1 cellular context compared by ENCODE assay signal in the genomic region with DNA sequence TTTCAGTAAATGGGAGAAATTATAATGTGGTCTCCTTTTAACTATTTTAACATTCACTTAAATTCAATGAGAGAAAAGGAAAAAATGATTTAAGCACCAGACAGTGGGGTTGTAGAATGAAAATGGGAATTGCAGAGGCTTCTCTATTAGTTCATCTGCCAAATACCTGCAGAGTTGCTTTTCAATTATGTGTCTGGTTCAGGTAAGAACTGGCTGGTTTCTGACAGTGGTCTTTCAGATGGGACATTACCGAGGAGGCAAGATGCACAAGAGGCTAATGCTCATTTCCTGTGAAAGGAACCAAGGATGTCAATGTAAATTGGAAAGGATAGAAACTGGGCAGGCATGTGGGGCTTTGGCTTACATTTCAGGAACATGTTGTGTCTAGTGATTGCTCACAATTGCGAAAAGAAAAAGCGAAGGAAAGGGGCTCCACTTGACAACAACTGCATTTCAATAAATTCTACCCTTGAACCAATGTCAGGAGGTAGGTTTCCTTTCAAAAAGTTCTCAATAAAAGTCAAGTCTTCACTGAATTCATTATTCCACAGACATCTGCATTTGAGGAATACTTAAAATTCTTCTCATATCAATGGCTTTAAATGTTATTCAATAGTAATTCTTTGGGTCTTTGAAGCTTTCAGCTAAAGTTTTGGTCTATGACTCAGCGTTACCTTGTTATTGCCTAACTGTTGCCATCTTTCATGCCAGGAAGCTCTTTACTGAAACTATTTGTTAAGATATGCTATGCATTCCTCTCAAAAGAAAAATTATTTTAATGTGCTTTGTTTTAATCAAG.
TF ChIP-seq lines count a peak whose summit lies in the region.

No MANE protein-coding gene starts in this region.

TF ChIP-seq in K562, 482 proteins besides CTCF, POLR2A, EP300 and RAD21 (continued from another document):
- TF ChIP-seq, protein P1, sequence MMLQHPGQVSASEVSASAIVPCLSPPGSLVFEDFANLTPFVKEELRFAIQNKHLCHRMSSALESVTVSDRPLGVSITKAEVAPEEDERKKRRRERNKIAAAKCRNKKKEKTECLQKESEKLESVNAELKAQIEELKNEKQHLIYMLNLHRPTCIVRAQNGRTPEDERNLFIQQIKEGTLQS (IDR thresholded peaks at IDR 0.05): peak; percentile 48
- TF ChIP-seq, protein P1 (CRISPR knock-in tag; conservative IDR thresholded peaks at IDR 0.05): no peak
- TF ChIP-seq PHF20 (IDR thresholded peaks at IDR 0.05; ENCODE audit: partially characterized antibody) (no peak), HDAC3 (IDR thresholded peaks at IDR 0.05; ENCODE audit: borderline replicate concordance, partially characterized antibody) (no peak), HEY1 (CRISPR knock-in tag; IDR thresholded peaks at IDR 0.05; ENCODE audit: borderline replicate concordance) (0 out of 2 replicates have a peak, but pooled peaks have one; percentile 54), MXI1 (IDR thresholded peaks at IDR 0.05; ENCODE audit: low read depth, low read length) (no peak), BRD4 (IDR thresholded peaks at IDR 0.05) (no peak; the same call in 1 of the 2 replicates), NR2C1 (IDR thresholded peaks at IDR 0.05) (no peak), NR2C1 (tag; IDR thresholded peaks at IDR 0.05) (peak; percentile 38), HNRNPUL1 (IDR thresholded peaks at IDR 0.05; ENCODE audit: low read length) (no peak)
- TF ChIP-seq, protein P2, sequence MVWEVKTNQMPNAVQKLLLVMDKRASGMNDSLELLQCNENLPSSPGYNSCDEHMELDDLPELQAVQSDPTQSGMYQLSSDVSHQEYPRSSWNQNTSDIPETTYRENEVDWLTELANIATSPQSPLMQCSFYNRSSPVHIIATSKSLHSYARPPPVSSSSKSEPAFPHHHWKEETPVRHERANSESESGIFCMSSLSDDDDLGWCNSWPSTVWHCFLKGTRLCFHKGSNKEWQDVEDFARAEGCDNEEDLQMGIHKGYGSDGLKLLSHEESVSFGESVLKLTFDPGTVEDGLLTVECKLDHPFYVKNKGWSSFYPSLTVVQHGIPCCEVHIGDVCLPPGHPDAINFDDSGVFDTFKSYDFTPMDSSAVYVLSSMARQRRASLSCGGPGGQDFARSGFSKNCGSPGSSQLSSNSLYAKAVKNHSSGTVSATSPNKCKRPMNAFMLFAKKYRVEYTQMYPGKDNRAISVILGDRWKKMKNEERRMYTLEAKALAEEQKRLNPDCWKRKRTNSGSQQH (CRISPR knock-in tag; IDR thresholded peaks at IDR 0.05): no peak
